ENCODE assay signal across 7 cellular contexts in the genomic region with DNA sequence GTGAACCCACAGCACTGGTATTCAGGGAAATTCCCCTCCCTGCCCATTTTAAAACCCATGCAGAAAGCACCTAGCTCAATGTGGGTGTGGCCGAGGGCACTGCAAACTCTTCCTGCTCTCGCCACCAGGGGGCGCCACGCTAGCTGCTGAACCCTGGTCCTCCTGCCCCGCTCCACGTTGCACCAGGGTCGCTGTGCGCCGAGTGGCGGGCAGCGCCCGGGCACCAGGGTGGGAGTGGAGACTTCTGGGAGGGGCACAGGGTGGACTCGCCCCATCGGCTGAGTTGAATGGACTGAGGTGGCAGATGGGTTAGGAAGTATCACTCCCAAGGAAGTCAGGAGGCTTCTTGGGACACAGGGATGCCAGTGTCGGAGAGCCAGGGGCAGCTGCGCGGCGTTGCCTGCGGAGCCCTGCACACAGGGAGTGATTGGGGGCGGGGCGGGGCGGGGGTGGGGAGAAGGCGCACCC. TPM values are rescaled to one million over a fixed set of nuclear protein-coding genes. Genes with fewer than 3 reads are reported as not detected.
DNase-seq lines count a peak whose midpoint lies in the region; ATAC-seq, FAIRE-seq and TF ChIP-seq lines count a peak whose summit lies in the region.

No MANE protein-coding gene starts in this region.

- H3K4me3 Mint-ChIP-seq in activated B cell treated with CpG ODN at 0.5 μM for 24 hours: no peak overlapping the region
- no peak overlapping the region for H3K4me3 Mint-ChIP-seq in memory B cell

- H3K36me3 Mint-ChIP-seq in activated B cell treated with CpG ODN at 0.5 μM for 24 hours (ENCODE audit: low read depth) (no peaks in the 10 kb centered on the region), memory B cell (no peaks in the 10 kb centered on the region)

- H3K36me3 ChIP-seq in bronchial epithelial cell (ENCODE audit: control insufficient read depth, insufficient read depth, low read length): no peaks in the 10 kb centered on the region

- ATAC-seq in HG02623 (IDR thresholded peaks at IDR 0.05; ENCODE audit: unreplicated experiment): peak; percentile 60
- peak; percentile 60 for ATAC-seq in activated B cell treated with CpG ODN at 0.5 μM for 24 hours (ENCODE audit: low read depth)
- peak; percentile 56 for ATAC-seq in memory B cell (ENCODE audit: low read depth)

- H3K9me3 Mint-ChIP-seq in activated B cell treated with CpG ODN at 0.5 μM for 24 hours: no peaks in the 10 kb centered on the region
- peaks cover 2% of the 10 kb centered on the region for H3K9me3 Mint-ChIP-seq in memory B cell

- H3K27me3 ChIP-seq in bronchial epithelial cell (ENCODE audit: control insufficient read depth, insufficient read depth, low read length): no peaks in the 10 kb centered on the region

- in situ Hi-C loops in GM13977 (cut with MboI; ENCODE audit: low pct_unique_long_range_greater_than_20kb, low sequenced_read_pairs, unreplicated experiment): no loop called here

- DNase-seq in GM13977 (ENCODE audit: low spot score) (peak; percentile 87), NCI-H187 (lab: John Stamatoyannopoulos, UW) (peak; percentile 15 to 37), activated B cell treated with CpG ODN at 0.5 μM for 24 hours (peak; percentile 38), bronchial epithelial cell (ENCODE audit: low read depth) (peak; percentile 26), memory B cell (ENCODE audit: low spot score in 2 of 2) (peak; percentile 11 to 36)
- peak; percentile 41 to 58 for DNase-seq in stimulated activated CD8-positive, alpha-beta memory T cell treated with anti-CD3 and anti-CD28 coated beads, Interleukin-7, amount 100 ng/mL, for 4 hours (ENCODE audit: low read depth in 2 of 2)

- no peak for FAIRE-seq in bronchial epithelial cell (lab: Jason Lieb, UNC)

- H3K27me3 Mint-ChIP-seq in activated B cell treated with CpG ODN at 0.5 μM for 24 hours: no peaks in the 10 kb centered on the region
- peaks cover 4% of the 10 kb centered on the region for H3K27me3 Mint-ChIP-seq in memory B cell

- POLR2A ChIA-PET in activated B cell treated with CpG ODN at 0.5 μM for 24 hours (lab: Charles Lee): no interaction called here

- intact Hi-C loops in activated B cell treated with CpG ODN at 0.5 μM for 24 hours (cut with micrococcal nuclease): loop anchor here (1.0 kb wide), 1 partner anchor 95 kb away; no protein-coding TSS in a partner anchor

- H3K4me1 Mint-ChIP-seq in activated B cell treated with CpG ODN at 0.5 μM for 24 hours (no peaks in the 10 kb centered on the region), memory B cell (peaks cover 3% of the 10 kb centered on the region)

- H3K27ac Mint-ChIP-seq in activated B cell treated with CpG ODN at 0.5 μM for 24 hours: no peak overlapping the region
- H3K27ac Mint-ChIP-seq in memory B cell: no peak overlapping the region

- CTCF ChIA-PET in activated B cell treated with CpG ODN at 0.5 μM for 24 hours (lab: Charles Lee): interaction anchor here (0.7 to 1.6 kb wide), 5 partner anchors 9 to 95 kb away, joined by 3 to 12 read pairs (median 3); no protein-coding TSS in a partner anchor

- TF ChIP-seq CTCF in GM13977 (IDR thresholded peaks at IDR 0.05; ENCODE audit: extremely low read depth, insufficient read depth, missing control alignments) (peak; percentile 82), activated B cell treated with CpG ODN at 0.5 μM for 24 hours (IDR thresholded peaks at IDR 0.05) (no peak), bronchial epithelial cell (IDR thresholded peaks at IDR 0.05; ENCODE audit: insufficient read depth, low read length, severe bottlenecking) (peak; percentile 91)

- H3K4me3 ChIP-seq in bronchial epithelial cell (ENCODE audit: low read depth, low read length): no peak overlapping the region

RNA-seq across cellular contexts. Expression of a gene that starts 48.1 kb away (rescaled TPM):
- total RNA-seq in activated B cell treated with CpG ODN at 0.5 μM for 24 hours: 0.10 and 0.13 TPM in 2 replicates
- 2.9 and 5.3 TPM in 2 replicates for total RNA-seq in bronchial epithelial cell

Comparison
In these comparisons a context has a peak if more than half of its experiments do, and no peak if none do; other contexts are left out.
1. DNase-seq: peak in every context shown above with its lines; median percentile 87 in GM13977; 50 in stimulated activated CD8-positive, alpha-beta memory T cell treated with anti-CD3 and anti-CD28 coated beads, Interleukin-7, amount 100 ng/mL, for 4 hours; 38 in activated B cell treated with CpG ODN at 0.5 μM for 24 hours; 26 in NCI-H187; 26 in bronchial epithelial cell; 24 in memory B cell.